Comparison of ENCODE assay signal across 8 cellular contexts in the genomic region with DNA sequence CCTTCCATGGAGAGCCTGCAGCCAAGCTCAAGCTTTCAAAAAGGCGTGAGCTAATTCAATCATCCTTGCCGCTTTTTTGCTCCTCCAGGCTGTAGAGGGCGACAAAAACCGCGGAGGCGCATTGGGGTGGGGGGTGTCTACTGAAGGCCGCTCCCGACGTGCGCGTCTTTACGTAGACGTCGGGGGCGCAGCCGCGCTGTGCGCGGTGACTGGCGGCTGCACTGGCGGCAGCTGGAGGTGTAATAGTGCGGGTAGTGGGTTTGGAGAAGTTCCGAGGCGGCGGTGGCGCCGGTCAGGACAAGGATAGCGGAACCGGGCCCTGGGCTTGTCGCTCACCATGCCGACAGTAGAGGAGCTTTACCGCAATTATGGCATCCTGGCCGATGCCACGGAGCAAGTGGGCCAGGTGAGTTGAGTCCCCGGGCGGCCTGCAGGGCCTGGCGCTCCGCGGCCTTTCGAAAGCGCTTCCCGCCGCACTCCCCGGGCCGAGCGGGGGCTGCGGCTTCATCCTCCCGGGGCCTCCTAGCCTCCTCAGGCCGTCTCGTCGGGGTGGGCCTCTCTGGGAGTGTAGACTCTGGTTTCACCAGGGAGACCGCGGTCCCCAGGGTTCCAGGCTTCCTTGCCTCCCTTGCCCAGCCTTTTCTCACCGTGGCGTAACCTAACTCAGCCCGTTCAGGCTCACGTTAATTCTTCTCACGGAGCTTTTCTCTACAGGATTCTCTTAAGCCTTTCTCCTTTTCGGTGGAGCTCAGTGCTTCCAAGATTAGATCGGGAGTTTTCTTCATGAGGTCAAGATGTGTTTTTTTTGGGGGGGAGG. TPM values are rescaled to one million over a fixed set of nuclear protein-coding genes. Genes with fewer than 3 reads are reported as not detected.
DNase-seq lines count a peak whose midpoint lies in the region; TF ChIP-seq lines count a peak whose summit lies in the region.

Gene API5, plus strand, starts transcription at position 206 of the 817 bp plus-strand sequence. Its CDS starts 132 bp downstream, at position 338.

- H3K9me3 ChIP-seq in effector memory CD4-positive, alpha-beta T cell (ENCODE audit: control insufficient read depth, low read length), result no peaks in the 10 kb centered on the region

- H3K27me3 ChIP-seq in effector memory CD4-positive, alpha-beta T cell (replicated peaks; ENCODE audit: control insufficient read depth, insufficient read depth, low read length, poor library complexity, severe bottlenecking), result no peaks in the 10 kb centered on the region

- TF ChIP-seq CTCF in GM20000 (IDR thresholded peaks at IDR 0.05; ENCODE audit: extremely low read depth, missing control alignments), result peak; percentile 69

- H3K36me3 ChIP-seq in effector memory CD4-positive, alpha-beta T cell (ENCODE audit: control insufficient read depth, insufficient read depth, low read length), result no peaks in the 10 kb centered on the region

- peak; percentile 96 for DNase-seq in COR-L47 (lab: John Stamatoyannopoulos, UW)
- peak; percentile 85 for DNase-seq in GM20000 (ENCODE audit: low spot score)
- DNase-seq in HT-29 (ENCODE audit: low spot score), result peak; percentile 97
- DNase-seq in NK-92 treated with Interleukin-12 subunit alpha and Interleukin-12 subunit beta, amount 100 ng/mL, for 24 hours (lab: John Stamatoyannopoulos, UW), result peak; percentile 87
- peak; percentile 94 for DNase-seq in activated CD8-positive, alpha-beta memory T cell treated with anti-CD3 and anti-CD28 coated beads for 24 hours
- peak; percentile 81 to 85 (median 85) for DNase-seq in effector memory CD4-positive, alpha-beta T cell
- DNase-seq in lung microvascular endothelial cell (ENCODE audit: low read depth in 2 of 2), result peak; percentile 96 to 97
- peak; percentile 84 to 91 (median 87) for DNase-seq in stimulated activated CD4-positive, alpha-beta T cell treated with anti-CD3 and anti-CD28 coated beads, TNF-alpha, amount 100 ng/mL, for 48 hours (ENCODE audit: low read depth in 3 of 3)

- H3K4me3 ChIP-seq in effector memory CD4-positive, alpha-beta T cell (ENCODE audit: insufficient read depth, low read depth, low read length, poor library complexity, severe bottlenecking), result peak within 1 kb of the TSS; percentile 85

- peaks cover 11% of the 10 kb centered on the region for H3K4me1 ChIP-seq in effector memory CD4-positive, alpha-beta T cell (ENCODE audit: control insufficient read depth, insufficient read depth, low read length, poor library complexity, severe bottlenecking)

- H3K27ac ChIP-seq in effector memory CD4-positive, alpha-beta T cell (ENCODE audit: insufficient read depth, low read length, poor library complexity, severe bottlenecking), result peak within 1 kb of the TSS; percentile 74

RNA-seq across cellular contexts. Expression of gene API5, which starts in this region (rescaled TPM):
- total RNA-seq in HT-29 (2014; rRNA removed; shearing (Covaris generic)), result 66.1 and 70.2 TPM in 2 replicates
- total RNA-seq in lung microvascular endothelial cell, result 46.6 and 49.3 TPM in 2 replicates

Comparison
In these comparisons a context has a peak if more than half of its experiments do, and no peak if none do; other contexts are left out.
1. Peak in every context shown above with its lines: DNase-seq, H3K4me3 ChIP-seq and H3K27ac ChIP-seq.